8 cellular contexts compared by ENCODE assay signal in the genomic region with DNA sequence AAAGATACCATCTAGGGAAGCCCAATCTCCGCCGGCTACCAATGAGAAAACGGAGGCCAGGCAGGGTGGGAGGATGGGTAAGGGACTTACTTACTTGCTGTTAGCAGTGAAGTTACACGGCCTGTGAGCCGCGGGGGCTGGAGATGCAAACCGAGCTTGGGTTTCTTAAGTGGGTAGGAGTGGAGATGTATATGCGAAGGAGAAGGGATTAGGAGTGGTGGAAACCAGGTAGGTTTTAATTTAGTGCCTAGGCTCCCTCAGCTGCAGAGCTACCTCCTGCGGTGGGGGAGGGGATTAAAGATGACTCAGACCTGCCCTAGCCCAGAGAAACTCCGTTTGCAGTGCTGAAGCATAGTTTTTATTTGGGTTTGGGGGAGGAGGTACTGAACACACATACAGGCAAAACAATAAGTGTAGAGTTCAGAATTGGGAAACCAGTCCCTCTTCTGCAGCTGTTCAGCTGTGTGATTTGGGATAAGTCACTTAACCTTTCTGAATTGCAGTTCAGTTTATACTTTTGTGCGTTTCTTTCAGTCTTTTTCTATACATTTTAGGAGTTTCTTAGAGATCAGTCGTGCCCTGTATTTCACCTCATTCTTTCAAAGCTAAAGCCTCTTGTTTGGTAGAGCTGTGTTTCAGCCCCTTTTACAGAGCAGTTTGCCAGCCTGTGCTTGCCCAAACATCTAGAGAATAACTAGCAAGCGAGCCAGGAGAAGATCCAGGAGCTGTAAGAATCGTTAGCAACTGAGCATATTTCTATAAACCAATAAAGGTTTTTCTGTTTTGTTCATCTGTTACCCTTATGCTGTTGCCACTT. TPM values are rescaled to one million over a fixed set of nuclear protein-coding genes. Genes with fewer than 3 reads are reported as not detected.
DNase-seq lines count a peak whose midpoint lies in the region; ATAC-seq and TF ChIP-seq lines count a peak whose summit lies in the region.

No MANE protein-coding gene starts in this region.

- H3K9me3 ChIP-seq in neuron (ENCODE audit: low read length) (no peaks in the 10 kb centered on the region), thoracic aorta (no peaks in the 10 kb centered on the region)

- peak overlapping the region; percentile 18 for H2AFZ ChIP-seq in neuron (ENCODE audit: low read depth, low read length)

- peak overlapping the region; percentile 63 to 79 for H3K27ac ChIP-seq in thoracic aorta

- H3K4me1 ChIP-seq in neuron (ENCODE audit: insufficient read depth, low read length) (peaks cover 38% of the 10 kb centered on the region), thoracic aorta (ENCODE audit: control insufficient read depth in 1 of 2, low read depth in 2 of 2) (peaks cover 40 to 46% of the 10 kb centered on the region in 2 donors)

- ATAC-seq in thoracic aorta (ENCODE audit: insufficient number of reproducible peaks, low FRiP score, low read depth) (peak; percentile 60), GM21526 (IDR thresholded peaks at IDR 0.05; ENCODE audit: low FRiP score, unreplicated experiment) (no peak)

- H3K27me3 ChIP-seq in neuron (ENCODE audit: insufficient read depth, low read length) (no peaks in the 10 kb centered on the region), thoracic aorta (replicated peaks; ENCODE audit: insufficient read depth) (no peaks in the 10 kb centered on the region)

- H3K36me3 ChIP-seq in neuron (ENCODE audit: insufficient read depth, low read length) (no peaks in the 10 kb centered on the region), thoracic aorta (no peaks in the 10 kb centered on the region)

- no peak for TF ChIP-seq CTCF in thoracic aorta (IDR thresholded peaks at IDR 0.05)

- DNase-seq in DMS153 treated with DMSO at 0.1 percent for 48 hours (lab: John Stamatoyannopoulos, UW; ENCODE audit: unreplicated experiment) (peak; percentile 47), DMS153 (lab: John Stamatoyannopoulos, UW) (no peak), NOMO-1 (lab: John Stamatoyannopoulos, UW; ENCODE audit: unreplicated experiment in 2 of 2) (peak; percentile 16 to 28), activated T-cell treated with anti-CD3 and anti-CD28 coated beads for 48 hours (ENCODE audit: low read depth) (peak; percentile 68), fibroblast of gingiva (ENCODE audit: low read depth) (peak; percentile 40), thoracic aorta (ENCODE audit: low spot score) (no peak)

- peak overlapping the region; percentile 97 for H3K4me3 ChIP-seq in neuron (ENCODE audit: low read length)
- peak overlapping the region; percentile 79 for H3K4me3 ChIP-seq in thoracic aorta

RNA-seq across cellular contexts. Expression of a gene that starts 0.6 kb away (rescaled TPM):
- total RNA-seq in thoracic aorta = 10 to 100 TPM; 58.5 to 98.0 TPM

Comparison
In these comparisons a context has a peak if more than half of its experiments do, and no peak if none do; other contexts are left out.
1. DNase-seq: peak in DMS153 treated with DMSO at 0.1 percent for 48 hours (single experiment), NOMO-1 (2 of 2), activated T-cell treated with anti-CD3 and anti-CD28 coated beads for 48 hours (single experiment) and fibroblast of gingiva (single experiment); none in DMS153 (single experiment) and thoracic aorta (single experiment).